ENCODE assay signal across 1 cellular context in the genomic region with DNA sequence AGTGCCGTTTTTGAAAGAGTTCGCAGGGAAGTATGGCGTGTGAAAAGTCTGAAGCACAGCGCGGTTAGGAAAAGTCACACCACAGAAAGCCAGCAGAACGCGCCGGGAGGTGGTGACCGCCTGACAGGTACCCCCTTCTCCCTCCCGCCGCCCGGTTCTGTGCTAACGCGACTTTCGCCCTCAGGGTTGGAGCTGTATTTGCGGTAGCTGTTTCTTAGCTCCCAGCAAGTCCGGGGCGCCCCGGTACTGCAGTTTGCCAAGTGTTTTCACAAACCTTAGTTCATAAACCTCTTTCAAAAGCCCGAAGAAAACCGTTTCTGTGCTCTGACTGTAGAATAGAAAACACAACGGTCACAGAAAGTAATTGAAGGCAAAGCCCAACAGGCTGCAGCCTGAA.
TF ChIP-seq lines count a peak whose summit lies in the region.

No MANE protein-coding gene starts in this region.

TF ChIP-seq in H1, 55 proteins besides CTCF, POLR2A, EP300 and RAD21:
- TF ChIP-seq ASH2L (IDR thresholded peaks at IDR 0.05; ENCODE audit: low read length) (peak; percentile 51), E2F6 (IDR thresholded peaks at IDR 0.05) (no peak), EGR1 (IDR thresholded peaks at IDR 0.05; ENCODE audit: borderline replicate concordance, low read depth, low read length) (no peak), KDM1A (IDR thresholded peaks at IDR 0.05; ENCODE audit: borderline replicate concordance, low read length) (0 out of 2 replicates have a peak, but pooled peaks have one; percentile 46)
